Comparison of ENCODE assay signal across 11 cellular contexts in the genomic region with DNA sequence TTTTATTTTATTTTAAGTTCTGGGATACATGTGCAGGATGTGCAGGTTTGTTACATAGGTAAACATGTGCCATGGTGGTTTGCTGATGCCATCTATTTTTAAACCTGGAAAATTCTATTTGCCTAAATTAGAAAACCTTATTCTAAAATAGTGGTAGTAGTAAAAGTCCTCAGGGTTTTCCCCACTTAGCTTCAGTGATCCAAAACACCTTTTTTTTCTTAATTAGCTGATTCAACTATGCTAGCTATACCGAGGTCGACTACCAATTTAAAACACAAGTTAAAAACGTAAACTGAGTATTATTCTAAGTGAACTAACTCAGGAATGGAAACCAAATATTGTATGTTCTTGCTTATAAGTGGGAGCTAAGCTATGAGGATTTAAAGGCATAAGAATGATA.
"Had no signal": no experiment of that assay in that cellular context is flagged by ENCODE, and none has a peak within 500 bp of the region (broad histone marks: within the 10 kb centered on the region; RNA-seq: fewer than 3 reads in every experiment).

No MANE protein-coding gene starts in this region.

- H3K9me3 ChIP-seq: HAP-1 had no signal

- H3K27ac Mint-ChIP-seq: HFFc6, IgD-negative memory B cell had no signal

- H3K27ac ChIP-seq: GM23248, HL-60, KMS-11 had no signal

- H3K9me3 Mint-ChIP-seq: HFFc6, IgD-negative memory B cell had no signal

- H3K36me3 Mint-ChIP-seq: IgD-negative memory B cell had no signal

- ATAC-seq: HCT116, HepG2 had no signal

- H3K36me3 ChIP-seq: HAP-1 had no signal

- H3K4me1 ChIP-seq: HAP-1 had no signal

- DNase-seq: GM23248, GOT3, H7, HFFc6, KBM-7 had no signal

- H3K4me3 ChIP-seq: GM23248, HAP-1 had no signal

- H3K27me3 Mint-ChIP-seq: IgD-negative memory B cell had no signal

- H3K4me3 Mint-ChIP-seq: HFFc6 had no signal
